8 cellular contexts compared by ENCODE assay signal in the genomic region with DNA sequence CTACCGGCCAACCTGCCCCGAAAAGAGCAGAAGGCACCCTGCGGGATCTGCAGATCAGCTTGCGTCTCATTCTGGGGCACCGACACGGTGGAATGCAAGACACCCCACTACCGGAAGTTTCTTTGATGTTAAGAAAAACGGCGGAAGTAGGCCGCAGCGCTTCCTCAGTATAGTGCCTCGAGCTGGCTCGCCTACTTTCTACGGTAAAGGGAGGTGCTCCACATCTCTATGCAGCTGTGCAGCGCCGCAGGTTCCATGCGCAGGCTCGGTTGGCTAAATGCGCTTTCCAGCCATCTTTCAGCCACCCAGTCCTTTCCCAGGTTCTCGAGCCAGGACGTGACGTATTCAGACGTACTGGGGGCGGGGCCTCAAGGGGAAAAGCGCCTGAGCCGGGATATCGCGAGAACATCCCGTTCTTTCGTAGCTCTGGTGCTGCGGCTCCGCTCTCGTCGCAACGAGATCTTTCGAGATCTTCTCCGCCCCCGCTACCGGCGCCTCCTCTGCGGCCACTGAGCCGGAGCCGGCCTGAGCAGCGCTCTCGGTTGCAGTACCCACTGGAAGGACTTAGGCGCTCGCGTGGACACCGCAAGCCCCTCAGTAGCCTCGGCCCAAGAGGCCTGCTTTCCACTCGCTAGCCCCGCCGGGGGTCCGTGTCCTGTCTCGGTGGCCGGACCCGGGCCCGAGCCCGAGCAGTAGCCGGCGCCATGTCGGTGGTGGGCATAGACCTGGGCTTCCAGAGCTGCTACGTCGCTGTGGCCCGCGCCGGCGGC. TPM values are rescaled to one million over a fixed set of nuclear protein-coding genes. Genes with fewer than 3 reads are reported as not detected.
A peak's percentile ranks its signal among the peaks of the same experiment; 100 is the strongest.
DNase-seq lines count a peak whose midpoint lies in the region; ATAC-seq, FAIRE-seq and TF ChIP-seq lines count a peak whose summit lies in the region.

A gene (plus strand): TSS at position 467 of the 770 bp plus-strand sequence. CDS start 238 bp downstream, at position 705.

- peak; percentile 76 for FAIRE-seq in RCC 7860 (lab: Jason Lieb, UNC)

- peak within 1 kb of the TSS; percentile 68 to 99 (median 87) for H3K4me3 ChIP-seq in esophagus muscularis mucosa
- peak within 1 kb of the TSS; percentile 88 to 95 for H3K4me3 ChIP-seq in muscle layer of duodenum (ENCODE audit: low read depth in 1 of 2, low read length in 2 of 2)

- H3K27ac ChIP-seq in KOPT-K1 (ENCODE audit: low read depth, low read length, poor library complexity, severe bottlenecking) (peak within 1 kb of the TSS; percentile 93), esophagus muscularis mucosa (replicated peaks in 1 of 4) (peak within 1 kb of the TSS; percentile 95 to 99 (median 98)), muscle layer of duodenum (ENCODE audit: low read length) (peak within 1 kb of the TSS; percentile 100)

- under 1% methylated on average over 31 of the region's 68 CpGs for WGBS in esophagus muscularis mucosa

- H3K9me3 Mint-ChIP-seq in activated T-cell treated with anti-CD3 and anti-CD28 coated beads, Interleukin-2, amount 50 U/mL, for 72 hours, result no peaks in the 10 kb centered on the region

- H3K4me1 Mint-ChIP-seq in activated T-cell treated with anti-CD3 and anti-CD28 coated beads, Interleukin-2, amount 50 U/mL, for 72 hours (ENCODE audit: low read depth), result peaks cover 62% of the 10 kb centered on the region

- no peaks in the 10 kb centered on the region for H3K27me3 Mint-ChIP-seq in activated T-cell treated with anti-CD3 and anti-CD28 coated beads, Interleukin-2, amount 50 U/mL, for 72 hours (ENCODE audit: low read depth)

- peak in 1 of 3 experiments; percentile 11 for TF ChIP-seq CTCF in esophagus muscularis mucosa (IDR thresholded peaks at IDR 0.05)

- H3K4me1 ChIP-seq in esophagus muscularis mucosa, result peaks cover 36 to 71% (median 58%) of the 10 kb centered on the region in 4 donors
- peaks cover 12 to 20% of the 10 kb centered on the region in 2 donors for H3K4me1 ChIP-seq in muscle layer of duodenum (ENCODE audit: control insufficient read depth in 1 of 2, insufficient read depth in 2 of 2, low read length in 2 of 2)

- DNase-seq in DMS79 (lab: John Stamatoyannopoulos, UW) (peak; percentile 80), RCC 7860 (ENCODE audit: low spot score) (peak; percentile 97), esophagus muscularis mucosa (ENCODE audit: extremely low spot score) (peak; percentile 99)
- peak; percentile 96 to 99 for DNase-seq in activated T-cell treated with anti-CD3 and anti-CD28 coated beads, Interleukin-2, amount 50 U/mL, for 72 hours
- peak; percentile 96 for DNase-seq in stimulated activated CD8-positive, alpha-beta memory T cell treated with anti-CD3 and anti-CD28 coated beads, Interleukin-7, amount 100 ng/mL, for 4 hours (ENCODE audit: low read depth in 2 of 2)

- no peak for TF ChIP-seq EP300 in esophagus muscularis mucosa (IDR thresholded peaks at IDR 0.05)

- intact Hi-C loops in esophagus muscularis mucosa (cut with DNase I), result loop anchor here (5.0 kb wide), 1 partner anchor 89 kb away; a partner anchor contains a TSS

- H3K27ac Mint-ChIP-seq in activated T-cell treated with anti-CD3 and anti-CD28 coated beads, Interleukin-2, amount 50 U/mL, for 72 hours, result peak within 1 kb of the TSS; percentile 92

- peak; percentile 79 for ATAC-seq in GM21786 (IDR thresholded peaks at IDR 0.05; ENCODE audit: unreplicated experiment)
- ATAC-seq in activated T-cell treated with anti-CD3 and anti-CD28 coated beads, Interleukin-2, amount 50 U/mL, for 72 hours (replicated peaks in 1 of 2), result peak; percentile 84 to 90

- peak; percentile 80 for TF ChIP-seq POLR2A in esophagus muscularis mucosa (IDR thresholded peaks at IDR 0.05; ENCODE audit: low read depth)

- no peaks in the 10 kb centered on the region for H3K27me3 ChIP-seq in esophagus muscularis mucosa
- no peaks in the 10 kb centered on the region for H3K27me3 ChIP-seq in muscle layer of duodenum (ENCODE audit: low read depth, low read length)

- peak within 1 kb of the TSS; percentile 86 to 96 for H3K4me3 Mint-ChIP-seq in activated T-cell treated with anti-CD3 and anti-CD28 coated beads, Interleukin-2, amount 50 U/mL, for 72 hours

- H3K36me3 ChIP-seq in KOPT-K1 (ENCODE audit: insufficient read depth, low read length) (peaks cover 9% of the 10 kb centered on the region; the same call in 1 of the 2 replicates), esophagus muscularis mucosa (no peaks in the 10 kb centered on the region), muscle layer of duodenum (ENCODE audit: control insufficient read depth in 1 of 2, insufficient read depth in 2 of 2, low read length in 2 of 2) (peaks cover 0 to 11% of the 10 kb centered on the region in 2 donors)

- H3K36me3 Mint-ChIP-seq in activated T-cell treated with anti-CD3 and anti-CD28 coated beads, Interleukin-2, amount 50 U/mL, for 72 hours (ENCODE audit: insufficient read depth in 2 of 2), result peaks cover 2 to 7% of the 10 kb centered on the region in 2 donors

- no peaks in the 10 kb centered on the region for H3K9me3 ChIP-seq in KOPT-K1 (ENCODE audit: insufficient read depth, low read length, poor library complexity, severe bottlenecking)
- H3K9me3 ChIP-seq in esophagus muscularis mucosa, result no peaks in the 10 kb centered on the region
- H3K9me3 ChIP-seq in muscle layer of duodenum (ENCODE audit: control insufficient read depth in 1 of 2, low read length in 2 of 2), result no peaks in the 10 kb centered on the region

RNA-seq across cellular contexts. Expression of the gene that starts here (rescaled TPM):
- 100 to 1,000 TPM; 173 to 213 TPM for total RNA-seq in activated T-cell treated with anti-CD3 and anti-CD28 coated beads, Interleukin-2, amount 50 U/mL, for 72 hours
- 10 to 100 TPM; 54.1 to 65.2 (median 55.3) TPM for total RNA-seq in esophagus muscularis mucosa

Comparison
In these comparisons a context has a peak if more than half of its experiments do, and no peak if none do; other contexts are left out.
1. Peak in every context shown above with its lines: DNase-seq, ATAC-seq, H3K4me3 ChIP-seq and H3K27ac ChIP-seq.